Comparison of ENCODE assay signal across 8 cellular contexts in genomic region chr9:20622330-20623020, GRCh38. TPM values are rescaled to one million over a fixed set of nuclear protein-coding genes. Genes with fewer than 3 reads are reported as not detected.
DNase-seq lines count a peak whose midpoint lies in the region; ATAC-seq and TF ChIP-seq lines count a peak whose summit lies in the region.

Gene MLLT3, minus strand, starts transcription at chr9:20622499.

- H3K4me3 ChIP-seq in GM12864 (ENCODE audit: low read depth, low read length): peak within 1 kb of the TSS; percentile 78
- peak within 1 kb of the TSS; percentile 80 to 90 for H3K4me3 ChIP-seq in prostate gland

- WGBS in prostate gland: under 1% methylated on average over 41 of the region's 41 CpGs

- TF ChIP-seq POLR2A in prostate gland (IDR thresholded peaks at IDR 0.05): peak; percentile 76

- H3K4me1 ChIP-seq in prostate gland (replicated peaks): peaks cover 2% of the 10 kb centered on the region

- no peaks in the 10 kb centered on the region for H3K27me3 ChIP-seq in prostate gland (replicated peaks; ENCODE audit: insufficient read depth)

- peak within 1 kb of the TSS; percentile 87 to 90 for H3K27ac ChIP-seq in prostate gland

- TF ChIP-seq CTCF in GM12864 (IDR thresholded peaks at IDR 0.05; ENCODE audit: low read depth, low read length, missing control alignments): no peak
- TF ChIP-seq CTCF in prostate gland (IDR thresholded peaks at IDR 0.05): peak in 2 of 4 experiments; percentile 30

- ATAC-seq in HG02678 (IDR thresholded peaks at IDR 0.05; ENCODE audit: unreplicated experiment) (peak; percentile 78), left ventricle myocardium superior (peak; percentile 95)

- DNase-seq in GM12864 (ENCODE audit: low read depth): peak; percentile 88
- peak; percentile 92 for DNase-seq in NCI-H128 (lab: John Stamatoyannopoulos, UW; ENCODE audit: unreplicated experiment)
- peak; percentile 91 for DNase-seq in SW480 (ENCODE audit: low spot score)
- DNase-seq in amniotic stem cell (lab: John Stamatoyannopoulos, UW): peak; percentile 85
- DNase-seq in left ventricle myocardium superior: peak; percentile 98
- DNase-seq in prostate gland (ENCODE audit: low spot score): peak; percentile 95
- peak; percentile 96 for DNase-seq in ureter (ENCODE audit: low spot score)

- H3K9me3 ChIP-seq in prostate gland: no peaks in the 10 kb centered on the region

- intact Hi-C loops in left ventricle myocardium superior (cut with micrococcal nuclease) (loop anchor here (10.0 kb wide), 3 partner anchors 268 to 698 kb away; no protein-coding TSS in a partner anchor), prostate gland (cut with DNase I) (loop anchor here (2.0 to 10.0 kb wide), 5 partner anchors 60 to 696 kb away; partner anchors contain the start of gene FOCAD)

- no peaks in the 10 kb centered on the region for H3K36me3 ChIP-seq in prostate gland

RNA-seq across cellular contexts. Expression of gene MLLT3, which starts in this region (rescaled TPM):
- total RNA-seq in left ventricle myocardium superior (15.4 TPM), prostate gland (10 to 100 TPM; 13.1 to 22.0 TPM), ureter (26.8 TPM)

Comparison
In these comparisons a context has a peak if more than half of its experiments do, and no peak if none do; other contexts are left out.
1. Peak in every context shown above with its lines: DNase-seq, ATAC-seq, H3K4me3 ChIP-seq and H3K27ac ChIP-seq.